Comparison of ENCODE assay signal across 28 cellular contexts in the genomic region with DNA sequence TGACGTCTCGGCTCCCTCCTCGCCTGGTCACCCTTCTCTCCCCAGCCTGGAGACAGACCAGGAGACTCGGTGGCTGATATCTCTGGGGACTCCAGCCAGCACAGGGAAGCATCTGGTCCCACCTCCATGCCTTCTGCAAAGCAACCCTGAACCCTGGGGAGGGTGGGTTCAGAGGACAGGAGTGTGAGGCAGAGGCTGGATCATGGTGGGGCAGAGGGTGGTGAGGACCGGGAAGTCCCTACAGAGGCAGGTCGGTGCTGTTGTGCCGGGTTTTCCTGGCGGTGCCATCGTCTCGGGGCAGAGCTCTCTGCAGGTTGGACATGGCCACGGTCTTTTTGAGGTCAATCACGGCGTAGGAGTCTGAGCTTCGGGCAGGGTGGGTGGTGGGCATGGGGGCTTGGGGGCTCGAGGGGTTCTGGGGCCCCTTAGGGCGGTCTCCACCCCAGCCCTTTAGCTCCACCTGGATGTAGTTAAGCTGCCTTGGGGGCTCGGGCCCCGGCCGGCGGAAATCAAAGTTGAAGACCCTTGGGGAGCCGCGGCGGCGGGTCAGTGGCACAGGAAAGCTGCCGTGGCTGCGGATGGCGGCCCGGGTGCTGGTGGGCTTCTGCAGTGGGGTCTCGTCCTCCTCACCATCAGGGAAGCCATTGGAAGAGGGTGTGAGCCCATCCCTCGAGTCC. TPM values are rescaled to one million over a fixed set of nuclear protein-coding genes. Genes with fewer than 3 reads are reported as not detected.
"Had no signal": no experiment of that assay in that cellular context is flagged by ENCODE, and none has a peak within 500 bp of the region (broad histone marks: within the 10 kb centered on the region; RNA-seq: fewer than 3 reads in every experiment).

No MANE protein-coding gene starts in this region.

- H3K27me3 ChIP-seq: heart right ventricle, pancreas, sigmoid colon, testis, tibial artery, upper lobe of left lung, uterus had no signal

- H3K27ac ChIP-seq: heart right ventricle, lower lobe of right lung, pancreas, sigmoid colon, testis, tibial artery, upper lobe of left lung, uterus had no signal

- H3K36me3 ChIP-seq: uterus had no signal

- H3K4me1 ChIP-seq: pancreas, tibial artery, uterus had no signal

- DNase-seq: cortex of kidney; effector memory CD8-positive, alpha-beta T cell; foreskin fibroblast; glutamatergic neuron; heart right ventricle; hippocampal formation; kidney glomerular epithelial cell; left ventricle myocardium superior; lower lobe of right lung; naive thymus-derived CD8-positive, alpha-beta T cell; nephron progenitor cell; occipital lobe; sigmoid colon; stimulated activated CD4-positive, alpha-beta T cell treated with anti-CD3 and anti-CD28 coated beads, Interleukin-2, amount 100 ng/mL, for 24 hours; stimulated activated CD4-positive, alpha-beta T cell treated with anti-CD3 and anti-CD28 coated beads, Interleukin-4, amount 100 ng/mL, for 24 hours; stimulated activated naive CD4-positive, alpha-beta T cell treated with Interleukin-2 at 50 U/mL for 16 hours; substantia nigra; testis; tibial artery; uterus had no signal

- ATAC-seq: effector memory CD8-positive, alpha-beta T cell; esophagus mucosa; heart right ventricle; left ventricle myocardium superior; lower lobe of right lung; naive thymus-derived CD8-positive, alpha-beta T cell; pancreas; stimulated activated effector memory CD8-positive, alpha-beta T cell treated with anti-CD3 and anti-CD28 coated beads, Interleukin-12 subunit alpha, Interleukin-12 subunit beta, amount 100 ng/mL, for 72 hours had no signal

- H3K4me3 ChIP-seq: heart right ventricle, lower lobe of right lung, pancreas, sigmoid colon, testis, tibial artery, upper lobe of left lung, uterus had no signal

- H3K9me3 ChIP-seq: heart right ventricle, lower lobe of right lung, pancreas, sigmoid colon, testis, tibial artery, upper lobe of left lung, uterus had no signal

RNA-seq across cellular contexts. Expression of a gene that starts 10.1 kb away (rescaled TPM):
- total RNA-seq: naive thymus-derived CD8-positive, alpha-beta T cell had no signal
- polyA plus RNA-seq: naive thymus-derived CD8-positive, alpha-beta T cell had no signal

RNA-seq across cellular contexts. Expression of a gene that starts 23.3 kb away (rescaled TPM):
- total RNA-seq: dermis microvascular lymphatic vessel endothelial cell; esophagus mucosa; heart right ventricle; left ventricle myocardium superior; mesenteric fat pad; myocyte; naive thymus-derived CD8-positive, alpha-beta T cell; occipital lobe; progenitor cell of endocrine pancreas; sigmoid colon had no signal
- polyA plus RNA-seq: naive thymus-derived CD8-positive, alpha-beta T cell had no signal
